In the genomic region with DNA sequence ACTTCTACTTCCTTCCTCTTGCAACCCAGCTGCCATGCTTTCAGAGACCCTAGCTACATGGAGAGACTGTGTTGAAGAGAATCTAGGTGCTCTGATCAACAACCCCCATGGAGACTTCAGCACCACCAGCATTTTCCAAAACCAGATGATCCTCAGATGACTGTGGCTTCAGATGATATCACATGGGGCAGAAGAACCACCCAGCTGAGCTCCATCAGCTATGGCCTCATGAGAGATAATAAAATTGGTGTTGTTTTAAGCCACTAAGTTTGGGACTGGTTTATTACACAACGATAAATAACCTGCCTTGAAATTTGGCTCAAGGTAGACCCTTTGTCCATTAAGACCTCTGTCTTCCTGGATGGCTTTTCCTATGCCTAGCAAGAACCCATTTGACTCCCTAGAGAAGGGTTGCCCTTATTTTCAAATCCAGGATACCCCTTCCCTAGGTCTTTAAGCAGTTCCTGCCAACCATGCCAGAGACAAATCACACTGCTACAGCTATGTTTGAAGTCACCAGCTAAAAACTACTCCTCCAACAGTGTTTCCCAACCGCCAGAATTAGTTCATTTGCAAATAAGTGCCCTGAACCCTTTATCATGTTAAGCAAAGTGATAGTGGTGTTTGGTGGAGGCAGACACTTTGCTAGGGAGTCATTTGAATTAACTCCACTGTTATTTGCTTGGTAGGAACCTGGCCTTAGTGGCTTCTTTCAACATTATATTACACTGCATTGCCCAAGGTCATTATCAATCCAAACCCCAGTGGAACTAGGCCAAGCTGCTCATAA, we compare ENCODE assay signal across 26 cellular contexts.
"Had no signal": no experiment of that assay in that cellular context is flagged by ENCODE, and none has a peak within 500 bp of the region (broad histone marks: within the 10 kb centered on the region; RNA-seq: fewer than 3 reads in every experiment).

No MANE protein-coding gene starts in this region.

- H3K27ac ChIP-seq: coronary artery, esophagus squamous epithelium, gastrocnemius medialis, left ventricle myocardium inferior, neural progenitor cell, transverse colon, uterus had no signal

- H3K4me1 ChIP-seq: esophagus squamous epithelium, left ventricle myocardium inferior, transverse colon, uterus had no signal

- H3K36me3 ChIP-seq: esophagus squamous epithelium, gastrocnemius medialis, left ventricle myocardium inferior, neural progenitor cell, transverse colon, uterus had no signal

- DNase-seq: activated B cell treated with CpG ODN at 0.5 μM for 24 hours; activated CD4-positive, alpha-beta T cell treated with anti-CD3 and anti-CD28 coated beads for 4 hours; activated CD4-positive, alpha-beta T cell treated with anti-CD3 and anti-CD28 coated beads, Interleukin-2, amount 50 U/mL, for 48 hours; activated CD8-positive, alpha-beta memory T cell treated with anti-CD3 and anti-CD28 coated beads, Interleukin-2, amount 50 U/mL, for 48 hours; activated naive CD4-positive, alpha-beta T cell treated with anti-CD3 and anti-CD28 coated beads for 36 hours; activated naive CD8-positive, alpha-beta T cell treated with anti-CD3 and anti-CD28 coated beads, Interleukin-2, amount 10 ng/mL, durations not matched to agents 7 days and 5 days; activated T-cell treated with anti-CD3 and anti-CD28 coated beads, Interleukin-2, amount 50 U/mL, for 4 hours; amygdala; cerebellar nuclear complex; endodermal cell; esophagus squamous epithelium; gastrocnemius medialis; hippocampal formation; kidney glomerular epithelial cell; left ventricle myocardium inferior; naive thymus-derived CD8-positive, alpha-beta T cell; posterior cingulate gyrus; stimulated activated CD4-positive, alpha-beta T cell treated with anti-CD3 and anti-CD28 coated beads, Interleukin-2, amount 100 ng/mL, for 48 hours; stimulated activated CD8-positive, alpha-beta memory T cell treated with anti-CD3 and anti-CD28 coated beads, Interleukin-4, amount 100 ng/mL, for 48 hours; stimulated activated naive B cell treated with anti-CD40 and anti-IgM and Interleukin-4, amounts not matched to agents 10 μg/mL and 1 μg/mL and 100 μg/mL, for 72 hours; T1000; transverse colon; uterus had no signal

- H3K4me3 ChIP-seq: coronary artery, esophagus squamous epithelium, gastrocnemius medialis, left ventricle myocardium inferior, neural progenitor cell, transverse colon, uterus had no signal

- ATAC-seq: activated T-cell treated with anti-CD3 and anti-CD28 coated beads, Interleukin-2, amount 50 U/mL, for 4 hours; gastrocnemius medialis; naive thymus-derived CD8-positive, alpha-beta T cell; sciatic nerve; stimulated activated naive B cell treated with anti-CD40 and anti-IgM and Interleukin-4, amounts not matched to agents 10 μg/mL and 1 μg/mL and 100 μg/mL, for 72 hours had no signal

- H3K9me3 ChIP-seq: esophagus squamous epithelium, gastrocnemius medialis, transverse colon, uterus had no signal

- H3K27me3 ChIP-seq: esophagus squamous epithelium, gastrocnemius medialis, transverse colon, uterus had no signal

- H3K9ac ChIP-seq: neural progenitor cell had no signal
